ENCODE assay signal across 9 cellular contexts in genomic region chr2:7725132-7725849, GRCh38.
A peak's percentile ranks its signal among the peaks of the same experiment; 100 is the strongest.
DNase-seq lines count a peak whose midpoint lies in the region; FAIRE-seq and TF ChIP-seq lines count a peak whose summit lies in the region.
"Had no signal": no experiment of that assay in that cellular context is flagged by ENCODE, and none has a peak within 500 bp of the region (broad histone marks: within the 10 kb centered on the region; RNA-seq: fewer than 3 reads in every experiment).

No MANE protein-coding gene starts in this region.

- H3K9me3 ChIP-seq in OCI-LY7 (ENCODE audit: low read length) (no peaks in the 10 kb centered on the region), small intestine (ENCODE audit: control insufficient read depth, low read depth) (no peaks in the 10 kb centered on the region)

- H2AFZ ChIP-seq in OCI-LY7 (ENCODE audit: low read length) = peak overlapping the region; percentile 15; the same call in 1 of the 2 replicates

- no peaks in the 10 kb centered on the region for H3K79me2 ChIP-seq in OCI-LY7 (ENCODE audit: insufficient read depth, low read depth, low read length)

- BruUV-seq in OCI-LY7 (replicated peaks; lab: Mats Ljungman, UMichigan) = no TSS peak

- H3K36me3 Mint-ChIP-seq in activated CD4-positive, alpha-beta T cell treated with anti-CD3 and anti-CD28 coated beads, Interleukin-2, amount 10 ng/mL, durations not matched to agents 24 days and 14 days (ENCODE audit: low read depth) = peaks cover 38% of the 10 kb centered on the region
- H3K36me3 Mint-ChIP-seq: CD4-positive, CD25-positive, alpha-beta regulatory T cell had no signal

- H3K9me3 Mint-ChIP-seq in activated CD4-positive, alpha-beta T cell treated with anti-CD3 and anti-CD28 coated beads, Interleukin-2, amount 10 ng/mL, durations not matched to agents 24 days and 14 days = peaks cover 5% of the 10 kb centered on the region
- H3K9me3 Mint-ChIP-seq: CD4-positive, CD25-positive, alpha-beta regulatory T cell had no signal

- H4K20me1 ChIP-seq in OCI-LY7 (ENCODE audit: insufficient read depth, low read length) = no peaks in the 10 kb centered on the region

- POLR2A ChIA-PET in OCI-LY7 (lab: Charles Lee) = interaction anchor here (0.6 to 1.2 kb wide), 4 partner anchors 18 to 656 kb away, joined by 3 read pairs; no protein-coding TSS in a partner anchor

- DNase-seq in activated CD4-positive, alpha-beta T cell treated with anti-CD3 and anti-CD28 coated beads, Interleukin-2, amount 10 ng/mL, durations not matched to agents 24 days and 14 days = peak; percentile 88
- DNase-seq in activated CD4-positive, alpha-beta T cell treated with anti-CD3 and anti-CD28 coated beads, Interleukin-2, amount 50 U/mL, for 1 hour = no peak
- DNase-seq in OCI-LY7 (ENCODE audit: low spot score) (peak; percentile 14), epithelial cell of proximal tubule (ENCODE audit: low read depth) (no peak), small intestine (peak; percentile 69), H4 (ENCODE audit: low spot score) (no peak), GM19238 (ENCODE audit: insufficient read length, low spot score) (no peak), A172 (ENCODE audit: low spot score) (no peak)

- no peaks in the 10 kb centered on the region for H3K9me2 ChIP-seq in OCI-LY7 (ENCODE audit: insufficient read depth, low read length)

- peaks cover 53% of the 10 kb centered on the region for H3K4me1 Mint-ChIP-seq in activated CD4-positive, alpha-beta T cell treated with anti-CD3 and anti-CD28 coated beads, Interleukin-2, amount 10 ng/mL, durations not matched to agents 24 days and 14 days
- H3K4me1 Mint-ChIP-seq: CD4-positive, CD25-positive, alpha-beta regulatory T cell had no signal

- no peak overlapping the region for H3K27ac ChIP-seq in OCI-LY7 (ENCODE audit: low read depth, low read length, poor library complexity, severe bottlenecking)
- H3K27ac ChIP-seq in small intestine (ENCODE audit: low read depth in 1 of 2, low read length in 1 of 2) = peak overlapping the region; percentile 9 to 41

- 31 to 38% (median 38%) methylated on average over 10 of the region's 10 CpGs for WGBS in small intestine, 3 donors

- intact Hi-C loops in activated CD4-positive, alpha-beta T cell treated with anti-CD3 and anti-CD28 coated beads, Interleukin-2, amount 10 ng/mL, durations not matched to agents 24 days and 14 days (cut with micrococcal nuclease) = loop anchor here (1.0 to 5.0 kb wide), 11 partner anchors 33 to 818 kb away; no protein-coding TSS in a partner anchor
- intact Hi-C loops in OCI-LY7 (cut with micrococcal nuclease; ENCODE audit: unreplicated experiment) = no loop called here

- peak overlapping the region; percentile 92 for H3K27ac Mint-ChIP-seq in activated CD4-positive, alpha-beta T cell treated with anti-CD3 and anti-CD28 coated beads, Interleukin-2, amount 10 ng/mL, durations not matched to agents 24 days and 14 days
- H3K27ac Mint-ChIP-seq: CD4-positive, CD25-positive, alpha-beta regulatory T cell had no signal

- CTCF ChIA-PET in OCI-LY7 (lab: Charles Lee; ENCODE audit: unreplicated experiment) = no interaction called here

- H3K4me3 ChIP-seq in OCI-LY7 (ENCODE audit: low read depth, low read length, poor library complexity, severe bottlenecking) (no peak overlapping the region), epithelial cell of proximal tubule (ENCODE audit: low read depth, low read length) (no peak overlapping the region), small intestine (ENCODE audit: low read depth in 1 of 2, low read length in 2 of 2) (no peak overlapping the region)

- peaks cover 8% of the 10 kb centered on the region for H3K4me1 ChIP-seq in OCI-LY7 (ENCODE audit: insufficient read depth, low read length, poor library complexity, severe bottlenecking)
- H3K4me1 ChIP-seq in small intestine (ENCODE audit: control insufficient read depth in 2 of 2, insufficient read depth in 1 of 2, low read depth in 1 of 2, low read length in 1 of 2) = no peaks in the 10 kb centered on the region

- no peaks in the 10 kb centered on the region for H3K27me3 Mint-ChIP-seq in activated CD4-positive, alpha-beta T cell treated with anti-CD3 and anti-CD28 coated beads, Interleukin-2, amount 10 ng/mL, durations not matched to agents 24 days and 14 days
- H3K27me3 Mint-ChIP-seq: CD4-positive, CD25-positive, alpha-beta regulatory T cell had no signal

- peak overlapping the region; percentile 87 for H3K4me3 Mint-ChIP-seq in activated CD4-positive, alpha-beta T cell treated with anti-CD3 and anti-CD28 coated beads, Interleukin-2, amount 10 ng/mL, durations not matched to agents 24 days and 14 days
- H3K4me3 Mint-ChIP-seq: CD4-positive, CD25-positive, alpha-beta regulatory T cell had no signal

- no peak for FAIRE-seq in small intestine (lab: Jason Lieb, UNC)

- no peaks in the 10 kb centered on the region for H3K36me3 ChIP-seq in OCI-LY7 (ENCODE audit: insufficient read depth, low read length)
- H3K36me3 ChIP-seq in small intestine (ENCODE audit: control insufficient read depth in 2 of 2, insufficient read depth in 2 of 2, low read length in 2 of 2) = no peaks in the 10 kb centered on the region

- TF ChIP-seq CTCF in OCI-LY7 (conservative IDR thresholded peaks at IDR 0.05; ENCODE audit: low read length) = peak; percentile 66; the same call in 1 of the 2 replicates
- peak; percentile 30 for TF ChIP-seq CTCF in epithelial cell of proximal tubule (conservative IDR thresholded peaks at IDR 0.05; ENCODE audit: low read depth, low read length)

- H3K27me3 ChIP-seq in small intestine (ENCODE audit: control insufficient read depth in 2 of 2, insufficient read depth in 2 of 2, low read length in 2 of 2) = no peaks in the 10 kb centered on the region

- H3K4me2 ChIP-seq in OCI-LY7 (ENCODE audit: low read length) = no peak overlapping the region

Comparison
In these comparisons a context has a peak if more than half of its experiments do, and no peak if none do; other contexts are left out.
1. DNase-seq: peak in activated CD4-positive, alpha-beta T cell treated with anti-CD3 and anti-CD28 coated beads, Interleukin-2, amount 10 ng/mL, durations not matched to agents 24 days and 14 days (single experiment), OCI-LY7 (single experiment) and small intestine (single experiment); none in activated CD4-positive, alpha-beta T cell treated with anti-CD3 and anti-CD28 coated beads, Interleukin-2, amount 50 U/mL, for 1 hour (single experiment), epithelial cell of proximal tubule (single experiment), H4 (single experiment), GM19238 (single experiment) and A172 (single experiment).